In the genomic region with DNA sequence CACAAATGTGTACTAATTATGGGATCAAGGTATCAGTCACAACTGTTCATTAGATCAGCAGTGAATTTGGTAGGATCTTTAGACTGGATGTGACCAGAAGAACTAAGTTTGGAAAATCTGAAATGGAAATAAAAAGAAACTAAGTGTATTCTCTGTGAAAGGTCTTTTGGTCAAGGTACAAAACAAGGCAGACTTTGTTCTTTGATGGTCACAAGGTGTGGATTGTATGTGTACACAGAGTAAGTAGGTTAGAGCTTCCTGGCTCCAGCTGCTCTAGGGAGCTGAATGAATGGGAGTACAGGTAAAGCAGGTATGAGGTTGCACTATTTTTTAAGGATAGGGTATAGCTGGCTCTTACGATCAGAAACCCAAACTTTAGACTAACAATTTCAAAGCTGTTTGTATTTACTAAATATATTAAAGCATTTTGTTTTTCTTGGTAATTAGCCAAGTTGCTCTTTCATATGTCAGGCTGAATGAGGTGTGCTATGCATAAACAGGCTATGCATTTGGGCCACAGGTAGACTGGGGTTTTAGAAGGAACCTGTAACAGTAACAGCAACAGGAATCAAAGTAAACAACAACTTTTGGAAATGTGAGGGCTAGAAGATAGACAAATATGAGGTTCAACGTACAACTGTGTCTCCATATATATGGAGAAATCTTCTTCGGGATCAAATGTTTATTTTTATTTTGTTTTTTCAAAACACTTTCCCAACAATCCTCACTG, we compare ENCODE assay signal across 1 cellular context.
TF ChIP-seq lines count a peak whose summit lies in the region.

No MANE protein-coding gene starts in this region.

TF ChIP-seq in HepG2, 621 proteins besides CTCF, POLR2A, EP300 and RAD21 (continued from another document and continues in another):
- TF ChIP-seq ZFP36 (IDR thresholded peaks at IDR 0.05; ENCODE audit: borderline replicate concordance, low read depth, low read length, partially characterized antibody) (no peak), CENPT (CRISPR knock-in tag; IDR thresholded peaks at IDR 0.05; ENCODE audit: low read depth) (no peak), ZBTB43 (CRISPR knock-in tag; conservative IDR thresholded peaks at IDR 0.05) (no peak), NR2F6 (IDR thresholded peaks at IDR 0.05) (peak; percentile 75), NR2F6 (CRISPR knock-in tag; IDR thresholded peaks at IDR 0.05) (peak; percentile 82), JDP2 (CRISPR knock-in tag; IDR thresholded peaks at IDR 0.05; ENCODE audit: borderline replicate concordance) (no peak), ATAD3A (CRISPR knock-in tag; IDR thresholded peaks at IDR 0.05) (no peak), E2F1 (CRISPR knock-in tag; IDR thresholded peaks at IDR 0.05) (no peak), SOX13 (IDR thresholded peaks at IDR 0.05) (no peak), SOX13 (CRISPR knock-in tag; conservative IDR thresholded peaks at IDR 0.05 in 1 of 2, IDR thresholded peaks at IDR 0.05 in 1 of 2) (peak in 1 of 2 experiments; percentile 77; a peak in 2 of 4 replicates), AGO1 (IDR thresholded peaks at IDR 0.05; ENCODE audit: low read depth, low read length, poor library complexity, severe bottlenecking) (no peak), MTA3 (CRISPR knock-in tag; IDR thresholded peaks at IDR 0.05) (no peak), BRD4 (CRISPR knock-in tag; IDR thresholded peaks at IDR 0.05) (no peak), ZHX2 (IDR thresholded peaks at IDR 0.05; ENCODE audit: low read depth) (no peak), ZHX2 (CRISPR knock-in tag; IDR thresholded peaks at IDR 0.05; ENCODE audit: borderline replicate concordance) (no peak), MIXL1 (CRISPR knock-in tag; IDR thresholded peaks at IDR 0.05) (peak; percentile 39; the same call in 1 of the 2 replicates), ZNF343 (CRISPR knock-in tag; IDR thresholded peaks at IDR 0.05) (no peak), CHD4 (IDR thresholded peaks at IDR 0.05; ENCODE audit: borderline replicate concordance, low read length) (0 out of 2 replicates have a peak, but pooled peaks have one; percentile 39), KDM2A (CRISPR knock-in tag; IDR thresholded peaks at IDR 0.05; ENCODE audit: borderline replicate concordance, low read depth) (no peak), MXI1 (IDR thresholded peaks at IDR 0.05; ENCODE audit: borderline replicate concordance, low read depth, low read length) (no peak), ADNP (CRISPR knock-in tag; IDR thresholded peaks at IDR 0.05) (no peak), SMYD3 (CRISPR knock-in tag; IDR thresholded peaks at IDR 0.05) (no peak), ZNF598 (CRISPR knock-in tag; IDR thresholded peaks at IDR 0.05; ENCODE audit: borderline replicate concordance) (no peak), GTF2F1 (IDR thresholded peaks at IDR 0.05; ENCODE audit: low read length) (no peak), ZNF549 (CRISPR knock-in tag; IDR thresholded peaks at IDR 0.05) (no peak), MAFG (CRISPR knock-in tag; IDR thresholded peaks at IDR 0.05) (no peak), MAFK (conservative IDR thresholded peaks at IDR 0.05 in 1 of 2, IDR thresholded peaks at IDR 0.05 in 1 of 2; ENCODE audit: low read length in 2 of 2) (no peak), CBX5 (CRISPR knock-in tag; IDR thresholded peaks at IDR 0.05; ENCODE audit: borderline replicate concordance) (no peak), ZNF337 (CRISPR knock-in tag; IDR thresholded peaks at IDR 0.05; ENCODE audit: borderline replicate concordance, low read depth) (no peak), ZNF331 (CRISPR knock-in tag; IDR thresholded peaks at IDR 0.05) (0 out of 2 replicates have a peak, but pooled peaks have one; percentile 35), TOE1 (CRISPR knock-in tag; IDR thresholded peaks at IDR 0.05) (no peak), NR2F1 (CRISPR knock-in tag; IDR thresholded peaks at IDR 0.05) (peak; percentile 10 to 51; a peak in 1 of 4 replicates), KLF12 (CRISPR knock-in tag; IDR thresholded peaks at IDR 0.05; ENCODE audit: borderline replicate concordance) (no peak), TEAD3 (CRISPR knock-in tag; optimal IDR thresholded peaks at IDR 0.05; ENCODE audit: borderline replicate concordance) (peak; percentile 60), MED1 (CRISPR knock-in tag; IDR thresholded peaks at IDR 0.05) (peak; percentile 60; the same call in 1 of the 2 replicates), LRRFIP1 (CRISPR knock-in tag; conservative IDR thresholded peaks at IDR 0.05) (no peak), ELF3 (CRISPR knock-in tag; IDR thresholded peaks at IDR 0.05) (peak; percentile 84)
- TF ChIP-seq, protein P1, sequence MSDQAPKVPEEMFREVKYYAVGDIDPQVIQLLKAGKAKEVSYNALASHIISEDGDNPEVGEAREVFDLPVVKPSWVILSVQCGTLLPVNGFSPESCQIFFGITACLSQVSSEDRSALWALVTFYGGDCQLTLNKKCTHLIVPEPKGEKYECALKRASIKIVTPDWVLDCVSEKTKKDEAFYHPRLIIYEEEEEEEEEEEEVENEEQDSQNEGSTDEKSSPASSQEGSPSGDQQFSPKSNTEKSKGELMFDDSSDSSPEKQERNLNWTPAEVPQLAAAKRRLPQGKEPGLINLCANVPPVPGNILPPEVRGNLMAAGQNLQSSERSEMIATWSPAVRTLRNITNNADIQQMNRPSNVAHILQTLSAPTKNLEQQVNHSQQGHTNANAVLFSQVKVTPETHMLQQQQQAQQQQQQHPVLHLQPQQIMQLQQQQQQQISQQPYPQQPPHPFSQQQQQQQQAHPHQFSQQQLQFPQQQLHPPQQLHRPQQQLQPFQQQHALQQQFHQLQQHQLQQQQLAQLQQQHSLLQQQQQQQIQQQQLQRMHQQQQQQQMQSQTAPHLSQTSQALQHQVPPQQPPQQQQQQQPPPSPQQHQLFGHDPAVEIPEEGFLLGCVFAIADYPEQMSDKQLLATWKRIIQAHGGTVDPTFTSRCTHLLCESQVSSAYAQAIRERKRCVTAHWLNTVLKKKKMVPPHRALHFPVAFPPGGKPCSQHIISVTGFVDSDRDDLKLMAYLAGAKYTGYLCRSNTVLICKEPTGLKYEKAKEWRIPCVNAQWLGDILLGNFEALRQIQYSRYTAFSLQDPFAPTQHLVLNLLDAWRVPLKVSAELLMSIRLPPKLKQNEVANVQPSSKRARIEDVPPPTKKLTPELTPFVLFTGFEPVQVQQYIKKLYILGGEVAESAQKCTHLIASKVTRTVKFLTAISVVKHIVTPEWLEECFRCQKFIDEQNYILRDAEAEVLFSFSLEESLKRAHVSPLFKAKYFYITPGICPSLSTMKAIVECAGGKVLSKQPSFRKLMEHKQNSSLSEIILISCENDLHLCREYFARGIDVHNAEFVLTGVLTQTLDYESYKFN (CRISPR knock-in tag; conservative IDR thresholded peaks at IDR 0.05), result peak; percentile 86
- TF ChIP-seq, protein P2, sequence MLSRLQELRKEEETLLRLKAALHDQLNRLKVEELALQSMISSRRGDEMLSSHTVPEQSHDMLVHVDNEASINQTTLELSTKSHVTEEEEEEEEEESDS (CRISPR knock-in tag; IDR thresholded peaks at IDR 0.05; ENCODE audit: borderline replicate concordance), result no peak
- TF ChIP-seq, protein P3, sequence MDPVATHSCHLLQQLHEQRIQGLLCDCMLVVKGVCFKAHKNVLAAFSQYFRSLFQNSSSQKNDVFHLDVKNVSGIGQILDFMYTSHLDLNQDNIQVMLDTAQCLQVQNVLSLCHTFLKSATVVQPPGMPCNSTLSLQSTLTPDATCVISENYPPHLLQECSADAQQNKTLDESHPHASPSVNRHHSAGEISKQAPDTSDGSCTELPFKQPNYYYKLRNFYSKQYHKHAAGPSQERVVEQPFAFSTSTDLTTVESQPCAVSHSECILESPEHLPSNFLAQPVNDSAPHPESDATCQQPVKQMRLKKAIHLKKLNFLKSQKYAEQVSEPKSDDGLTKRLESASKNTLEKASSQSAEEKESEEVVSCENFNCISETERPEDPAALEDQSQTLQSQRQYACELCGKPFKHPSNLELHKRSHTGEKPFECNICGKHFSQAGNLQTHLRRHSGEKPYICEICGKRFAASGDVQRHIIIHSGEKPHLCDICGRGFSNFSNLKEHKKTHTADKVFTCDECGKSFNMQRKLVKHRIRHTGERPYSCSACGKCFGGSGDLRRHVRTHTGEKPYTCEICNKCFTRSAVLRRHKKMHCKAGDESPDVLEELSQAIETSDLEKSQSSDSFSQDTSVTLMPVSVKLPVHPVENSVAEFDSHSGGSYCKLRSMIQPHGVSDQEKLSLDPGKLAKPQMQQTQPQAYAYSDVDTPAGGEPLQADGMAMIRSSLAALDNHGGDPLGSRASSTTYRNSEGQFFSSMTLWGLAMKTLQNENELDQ (CRISPR knock-in tag; IDR thresholded peaks at IDR 0.05; ENCODE audit: borderline replicate concordance), result no peak
- TF ChIP-seq, protein P4, sequence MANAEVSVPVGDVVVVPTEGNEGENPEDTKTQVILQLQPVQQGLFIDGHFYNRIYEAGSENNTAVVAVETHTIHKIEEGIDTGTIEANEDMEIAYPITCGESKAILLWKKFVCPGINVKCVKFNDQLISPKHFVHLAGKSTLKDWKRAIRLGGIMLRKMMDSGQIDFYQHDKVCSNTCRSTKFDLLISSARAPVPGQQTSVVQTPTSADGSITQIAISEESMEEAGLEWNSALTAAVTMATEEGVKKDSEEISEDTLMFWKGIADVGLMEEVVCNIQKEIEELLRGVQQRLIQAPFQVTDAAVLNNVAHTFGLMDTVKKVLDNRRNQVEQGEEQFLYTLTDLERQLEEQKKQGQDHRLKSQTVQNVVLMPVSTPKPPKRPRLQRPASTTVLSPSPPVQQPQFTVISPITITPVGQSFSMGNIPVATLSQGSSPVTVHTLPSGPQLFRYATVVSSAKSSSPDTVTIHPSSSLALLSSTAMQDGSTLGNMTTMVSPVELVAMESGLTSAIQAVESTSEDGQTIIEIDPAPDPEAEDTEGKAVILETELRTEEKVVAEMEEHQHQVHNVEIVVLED (CRISPR knock-in tag; IDR thresholded peaks at IDR 0.05; ENCODE audit: borderline replicate concordance), result no peak
